8 cellular contexts compared by ENCODE assay signal in the genomic region with DNA sequence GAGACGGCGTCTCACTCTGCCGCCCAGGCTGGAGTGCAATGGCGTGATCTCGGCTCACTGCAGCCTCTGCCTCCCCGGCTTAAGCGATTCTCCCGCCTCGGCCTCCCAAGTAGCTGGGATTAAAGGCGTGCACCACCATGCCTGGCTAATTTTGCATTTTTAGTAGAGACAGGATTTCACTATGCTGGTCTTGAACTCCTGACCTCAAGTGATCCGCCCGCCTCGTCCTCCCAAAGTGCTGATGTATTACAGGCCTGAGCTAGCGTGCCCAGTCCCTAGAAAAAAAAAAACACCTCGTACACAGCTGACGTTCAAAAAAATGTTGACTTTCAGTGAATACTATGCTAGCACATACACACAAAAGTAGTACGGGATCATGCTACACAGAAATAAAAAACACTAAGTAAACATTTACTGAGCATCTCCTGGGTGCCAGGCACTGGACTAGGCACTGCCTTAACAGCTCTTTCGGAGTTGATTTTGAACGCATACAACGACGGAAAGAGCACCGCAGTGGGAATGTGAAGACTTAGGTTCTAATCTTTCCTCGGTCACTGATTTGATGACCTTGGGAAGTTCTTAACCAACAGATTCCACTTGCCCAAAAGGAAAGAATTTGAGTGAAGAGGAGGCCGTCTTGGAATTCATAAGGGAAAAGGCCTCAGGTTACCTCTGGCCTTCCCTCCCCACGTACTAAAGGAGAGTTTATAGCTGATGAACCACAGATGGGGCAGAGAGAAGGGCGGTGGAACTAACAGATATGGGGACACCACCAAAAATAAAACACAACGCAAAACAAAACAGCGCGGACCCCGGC. TPM values are rescaled to one million over a fixed set of nuclear protein-coding genes. Genes with fewer than 3 reads are reported as not detected.
DNase-seq lines count a peak whose midpoint lies in the region; ATAC-seq and TF ChIP-seq lines count a peak whose summit lies in the region.

No MANE protein-coding gene starts in this region.

- peaks cover 6% of the 10 kb centered on the region for H3K36me3 ChIP-seq in A673 (ENCODE audit: insufficient read depth, low read length, poor library complexity, severe bottlenecking)
- peaks cover 15 to 20% of the 10 kb centered on the region in 2 experiments for H3K36me3 ChIP-seq in HEK293 (ENCODE audit: control insufficient read depth in 2 of 2, insufficient read depth in 1 of 2, low read length in 2 of 2)
- no peaks in the 10 kb centered on the region for H3K36me3 ChIP-seq in iPS DF 6.9 (ENCODE audit: control insufficient read depth, insufficient read depth, low read length)
- peaks cover 4% of the 10 kb centered on the region for H3K36me3 ChIP-seq in smooth muscle cell (ENCODE audit: low read depth)

- POLR2A ChIA-PET in A673 (lab: Charles Lee; ENCODE audit: low non-redundant PET) (interaction anchor here (0.6 kb wide), 2 partner anchors 116 to 145 kb away, joined by 3 to 15 read pairs; no protein-coding TSS in a partner anchor), HEK293 (lab: Yijun Ruan, JAX) (interaction anchor here (0.9 kb wide), 1 partner anchor 71 kb away, joined by 3 read pairs; the partner anchor contains the start of gene EFR3B)

- ATAC-seq in HG02759 (IDR thresholded peaks at IDR 0.05; ENCODE audit: unreplicated experiment): no peak

- H3K9ac ChIP-seq in smooth muscle cell (ENCODE audit: low read depth): peak overlapping the region; percentile 98

- H3K27me3 ChIP-seq in A673 (replicated peaks; ENCODE audit: insufficient read depth, low read depth, low read length, poor library complexity) (no peaks in the 10 kb centered on the region), iPS DF 6.9 (ENCODE audit: control insufficient read depth, insufficient read depth, low read length) (no peaks in the 10 kb centered on the region), smooth muscle cell (ENCODE audit: low read depth) (no peaks in the 10 kb centered on the region)

- no CpG with 5 or more reads among the region's 30 CpGs for WGBS in iPS DF 6.9 (ENCODE audit: insufficient coverage, insufficient read length)
- 65% methylated on average over 29 of the region's 30 CpGs for WGBS in smooth muscle cell (ENCODE audit: low lambda C conversion rate)

- H3K4me1 Mint-ChIP-seq in activated T-helper 1 cell treated with anti-CD3 and anti-CD28 coated beads, Interleukin-12 subunit alpha, Interleukin-12 subunit beta, Interleukin-2, Interleukin-4 antibody, amounts not matched to agents 30 ng/mL and 10 ng/mL and 1 ng/mL, durations not matched to agents 14 hours and 24 hours and 36 hours (ENCODE audit: low read depth): peaks cover 19% of the 10 kb centered on the region

- no peak for TF ChIP-seq CTCF in A673 (conservative IDR thresholded peaks at IDR 0.05; ENCODE audit: low read depth, low read length)
- no peak for TF ChIP-seq CTCF in HEK293 (tag by site-specific recombination; IDR thresholded peaks at IDR 0.05)
- TF ChIP-seq CTCF in smooth muscle cell (IDR thresholded peaks at IDR 0.05; ENCODE audit: borderline replicate concordance, insufficient read depth, poor library complexity, severe bottlenecking): no peak

- H3K4me1 ChIP-seq in A673 (ENCODE audit: insufficient read depth, low read length, poor library complexity, severe bottlenecking) (peaks cover 5% of the 10 kb centered on the region), HEK293 (ENCODE audit: control insufficient read depth, insufficient read depth, low read length) (no peaks in the 10 kb centered on the region; the same call in 1 of the 2 replicates), iPS DF 6.9 (ENCODE audit: control insufficient read depth, insufficient read depth, low read length) (no peaks in the 10 kb centered on the region), smooth muscle cell (ENCODE audit: low read depth) (peaks cover 6% of the 10 kb centered on the region)

- H2AFZ ChIP-seq in smooth muscle cell (ENCODE audit: low read depth): peak overlapping the region; percentile 100

- H3K9me3 ChIP-seq in A673 (ENCODE audit: low read depth, low read length, poor library complexity, severe bottlenecking) (no peaks in the 10 kb centered on the region), HEK293 (ENCODE audit: control insufficient read depth, insufficient read depth, low read depth, low read length) (no peaks in the 10 kb centered on the region), iPS DF 6.9 (ENCODE audit: control insufficient read depth, insufficient read depth, low read length) (no peaks in the 10 kb centered on the region), smooth muscle cell (replicated peaks; ENCODE audit: low read depth) (no peaks in the 10 kb centered on the region)

- H3K27ac Mint-ChIP-seq in activated T-helper 1 cell treated with anti-CD3 and anti-CD28 coated beads, Interleukin-12 subunit alpha, Interleukin-12 subunit beta, Interleukin-2, Interleukin-4 antibody, amounts not matched to agents 30 ng/mL and 10 ng/mL and 1 ng/mL, durations not matched to agents 14 hours and 24 hours and 36 hours: peak overlapping the region; percentile 100

- DNase-seq in A673 (ENCODE audit: low spot score): peak; percentile 38
- DNase-seq in activated T-helper 1 cell treated with anti-CD3 and anti-CD28 coated beads, Interleukin-12 subunit alpha, Interleukin-12 subunit beta, Interleukin-2, Interleukin-4 antibody, amounts not matched to agents 30 ng/mL and 10 ng/mL and 1 ng/mL, durations not matched to agents 14 hours and 24 hours and 36 hours (ENCODE audit: low spot score): no peak
- no peak for DNase-seq in iPS DF 6.9 (ENCODE audit: low read depth, low spot score)
- DNase-seq in smooth muscle cell (lab: John Stamatoyannopoulos, UW; ENCODE audit: unreplicated experiment): no peak
- DNase-seq in activated gamma-delta T cell (lab: John Stamatoyannopoulos, UW): no peak
- DNase-seq in SKM-1 treated with dmso at 0.1 percent for 144 hours (lab: John Stamatoyannopoulos, UW; ENCODE audit: unreplicated experiment): no peak

- TSS peak; percentile 68 for BruUV-seq in A673 (replicated peaks; lab: Mats Ljungman, UMichigan)

- peak overlapping the region; percentile 66 for H3K4me3 ChIP-seq in A673 (ENCODE audit: low read depth, low read length, poor library complexity, severe bottlenecking)
- peak overlapping the region; percentile 86 for H3K4me3 ChIP-seq in HEK293 (ENCODE audit: low read depth, low read length)
- H3K4me3 ChIP-seq in iPS DF 6.9 (ENCODE audit: low read length): peak overlapping the region; percentile 95
- H3K4me3 ChIP-seq in smooth muscle cell: peak overlapping the region; percentile 94

- H3K4me3 Mint-ChIP-seq in activated T-helper 1 cell treated with anti-CD3 and anti-CD28 coated beads, Interleukin-12 subunit alpha, Interleukin-12 subunit beta, Interleukin-2, Interleukin-4 antibody, amounts not matched to agents 30 ng/mL and 10 ng/mL and 1 ng/mL, durations not matched to agents 14 hours and 24 hours and 36 hours: peak overlapping the region; percentile 96

- H3K79me2 ChIP-seq in smooth muscle cell (ENCODE audit: low read depth): peaks cover 31% of the 10 kb centered on the region

- H3K27ac ChIP-seq in A673 (ENCODE audit: low read depth, low read length, poor library complexity, severe bottlenecking) (peak overlapping the region; percentile 97), HEK293 (ENCODE audit: extremely low read depth, low read depth, low read length) (peak overlapping the region; percentile 98), iPS DF 6.9 (ENCODE audit: low read length) (no peak overlapping the region), smooth muscle cell (ENCODE audit: low read depth) (peak overlapping the region; percentile 99)

- no peaks in the 10 kb centered on the region for H3F3A ChIP-seq in smooth muscle cell (ENCODE audit: low read depth)

- H3K9me3 Mint-ChIP-seq in activated T-helper 1 cell treated with anti-CD3 and anti-CD28 coated beads, Interleukin-12 subunit alpha, Interleukin-12 subunit beta, Interleukin-2, Interleukin-4 antibody, amounts not matched to agents 30 ng/mL and 10 ng/mL and 1 ng/mL, durations not matched to agents 14 hours and 24 hours and 36 hours: no peaks in the 10 kb centered on the region

- peaks cover 13% of the 10 kb centered on the region for H3K36me3 Mint-ChIP-seq in activated T-helper 1 cell treated with anti-CD3 and anti-CD28 coated beads, Interleukin-12 subunit alpha, Interleukin-12 subunit beta, Interleukin-2, Interleukin-4 antibody, amounts not matched to agents 30 ng/mL and 10 ng/mL and 1 ng/mL, durations not matched to agents 14 hours and 24 hours and 36 hours (ENCODE audit: low read depth)

- peak overlapping the region; percentile 99 for H3K4me2 ChIP-seq in smooth muscle cell

- CTCF ChIA-PET in A673 (lab: Charles Lee): interaction anchor here (0.6 kb wide), 1 partner anchor 158 kb away, joined by 9 read pairs; no protein-coding TSS in a partner anchor
- CTCF ChIA-PET in HEK293 (lab: Yijun Ruan, JAX): no interaction called here

- intact Hi-C loops in A673 (cut with micrococcal nuclease; ENCODE audit: unreplicated experiment): loop anchor here (5.0 kb wide), 1 partner anchor 548 kb away; no protein-coding TSS in a partner anchor
- intact Hi-C loops in activated T-helper 1 cell treated with anti-CD3 and anti-CD28 coated beads, Interleukin-12 subunit alpha, Interleukin-12 subunit beta, Interleukin-2, Interleukin-4 antibody, amounts not matched to agents 30 ng/mL and 10 ng/mL and 1 ng/mL, durations not matched to agents 14 hours and 24 hours and 36 hours (cut with micrococcal nuclease): loop anchor here (1.0 to 10.0 kb wide), 7 partner anchors 177 to 907 kb away; partner anchors contain the start of genes ASXL2, CENPO and PTRHD1

- H3K27me3 Mint-ChIP-seq in activated T-helper 1 cell treated with anti-CD3 and anti-CD28 coated beads, Interleukin-12 subunit alpha, Interleukin-12 subunit beta, Interleukin-2, Interleukin-4 antibody, amounts not matched to agents 30 ng/mL and 10 ng/mL and 1 ng/mL, durations not matched to agents 14 hours and 24 hours and 36 hours (ENCODE audit: insufficient read depth): no peaks in the 10 kb centered on the region

- H4K20me1 ChIP-seq in smooth muscle cell (ENCODE audit: low read depth): no peaks in the 10 kb centered on the region

TF ChIP-seq in HEK293, 187 proteins besides CTCF, POLR2A, EP300 and RAD21:
- TF ChIP-seq YY2 (tag by site-specific recombination; IDR thresholded peaks at IDR 0.05) (no peak), IKZF3 (tag by site-specific recombination; IDR thresholded peaks at IDR 0.05) (0 out of 2 replicates have a peak, but pooled peaks have one; percentile 34)

RNA-seq across cellular contexts. Expression of gene DNAJC27, which starts 1.1 kb away (rescaled TPM):
- 4.4 and 6.7 TPM in 2 replicates for total RNA-seq in A673 (2021)
- total RNA-seq in activated T-helper 1 cell treated with anti-CD3 and anti-CD28 coated beads, Interleukin-12 subunit alpha, Interleukin-12 subunit beta, Interleukin-2, Interleukin-4 antibody, amounts not matched to agents 30 ng/mL and 10 ng/mL and 1 ng/mL, durations not matched to agents 14 hours and 24 hours and 36 hours: 6.3 and 7.0 TPM in 2 replicates
- 4.4 and 8.4 TPM in 2 replicates for total RNA-seq in smooth muscle cell
- 1.4 and 2.2 TPM in 2 replicates for polyA plus RNA-seq in smooth muscle cell

RNA-seq across cellular contexts. Expression of gene ADCY3, which starts 50.7 kb away (rescaled TPM):
- total RNA-seq in A673 (2021) (37.3 and 42.2 TPM in 2 replicates), smooth muscle cell (20.8 and 34.3 TPM in 2 replicates)
- total RNA-seq in activated T-helper 1 cell treated with anti-CD3 and anti-CD28 coated beads, Interleukin-12 subunit alpha, Interleukin-12 subunit beta, Interleukin-2, Interleukin-4 antibody, amounts not matched to agents 30 ng/mL and 10 ng/mL and 1 ng/mL, durations not matched to agents 14 hours and 24 hours and 36 hours: 101 and 108 TPM in 2 replicates
- 29.6 and 41.7 TPM in 2 replicates for polyA plus RNA-seq in smooth muscle cell
